Comparison of ENCODE assay signal across 28 cellular contexts in genomic region chr11:94558932-94559331, GRCh38. TPM values are rescaled to one million over a fixed set of nuclear protein-coding genes. Genes with fewer than 3 reads are reported as not detected.
"Had no signal": no experiment of that assay in that cellular context is flagged by ENCODE, and none has a peak within 500 bp of the region (broad histone marks: within the 10 kb centered on the region; RNA-seq: fewer than 3 reads in every experiment).

No MANE protein-coding gene starts in this region.

- H3K9me3 Mint-ChIP-seq: nephron; stimulated activated memory B cell treated with anti-CD40 and anti-IgM and Interleukin-4, amounts not matched to agents 10 μg/mL and 1 μg/mL and 100 μg/mL, for 72 hours; stimulated activated naive CD8-positive, alpha-beta T cell treated with anti-CD3 and anti-CD28 coated beads, Interleukin-15, amount 100 ng/mL, for 72 hours had no signal

- H3K36me3 ChIP-seq: heart left ventricle, right lobe of liver, tibial nerve, upper lobe of right lung, vagina had no signal

- H3K36me3 Mint-ChIP-seq: stimulated activated memory B cell treated with anti-CD40 and anti-IgM and Interleukin-4, amounts not matched to agents 10 μg/mL and 1 μg/mL and 100 μg/mL, for 72 hours had no signal

- H3K4me1 ChIP-seq: psoas muscle, right lobe of liver, testis, upper lobe of right lung had no signal

- DNase-seq: effector memory CD4-positive, alpha-beta T cell; heart left ventricle; hippocampal formation; left colon; left ventricle myocardium superior; mesenchymal stem cell; midbrain; psoas muscle; retina; right lobe of liver; stimulated activated CD4-positive, alpha-beta T cell treated with anti-CD3 and anti-CD28 coated beads, Interleukin-15, amount 100 ng/mL, for 24 hours; stimulated activated CD4-positive, alpha-beta T cell treated with anti-CD3 and anti-CD28 coated beads, Interleukin-1b, Interleukin-23, amount 100 ng/mL, for 48 hours; stimulated activated CD4-positive, alpha-beta T cell treated with anti-CD3 and anti-CD28 coated beads, Interleukin-4, amount 100 ng/mL, for 24 hours; stimulated activated naive CD8-positive, alpha-beta T cell treated with anti-CD3 and anti-CD28 coated beads, Interleukin-15, amount 100 ng/mL, for 72 hours; testis; upper lobe of right lung had no signal

- H3K27me3 ChIP-seq: heart left ventricle, right lobe of liver, testis, tibial nerve, upper lobe of right lung, vagina had no signal

- H3K4me1 Mint-ChIP-seq: stimulated activated memory B cell treated with anti-CD40 and anti-IgM and Interleukin-4, amounts not matched to agents 10 μg/mL and 1 μg/mL and 100 μg/mL, for 72 hours; stimulated activated naive CD8-positive, alpha-beta T cell treated with anti-CD3 and anti-CD28 coated beads, Interleukin-15, amount 100 ng/mL, for 72 hours had no signal

- H3K4me3 ChIP-seq: heart left ventricle, lung, psoas muscle, right lobe of liver, testis, tibial nerve, upper lobe of right lung, vagina had no signal

- H3K27ac ChIP-seq: psoas muscle, right lobe of liver, testis, upper lobe of right lung, vagina had no signal

- H3K4me3 Mint-ChIP-seq: nephron; stimulated activated memory B cell treated with anti-CD40 and anti-IgM and Interleukin-4, amounts not matched to agents 10 μg/mL and 1 μg/mL and 100 μg/mL, for 72 hours; stimulated activated naive CD8-positive, alpha-beta T cell treated with anti-CD3 and anti-CD28 coated beads, Interleukin-15, amount 100 ng/mL, for 72 hours had no signal

- H3K27ac Mint-ChIP-seq: nephron; stimulated activated memory B cell treated with anti-CD40 and anti-IgM and Interleukin-4, amounts not matched to agents 10 μg/mL and 1 μg/mL and 100 μg/mL, for 72 hours had no signal

- H3K27me3 Mint-ChIP-seq: stimulated activated memory B cell treated with anti-CD40 and anti-IgM and Interleukin-4, amounts not matched to agents 10 μg/mL and 1 μg/mL and 100 μg/mL, for 72 hours; stimulated activated naive CD8-positive, alpha-beta T cell treated with anti-CD3 and anti-CD28 coated beads, Interleukin-15, amount 100 ng/mL, for 72 hours had no signal

- H3K9me3 ChIP-seq: heart left ventricle, psoas muscle, right lobe of liver, testis, tibial nerve, upper lobe of right lung, vagina had no signal

RNA-seq across cellular contexts. Expression of gene C11orf97, which starts 46.7 kb away (rescaled TPM):
- total RNA-seq: esophagus mucosa, fibroblast of lung, frontal cortex, glomerular endothelial cell, heart left ventricle, kidney epithelial cell, left colon, left ventricle myocardium superior, omental fat pad, psoas muscle, subcutaneous adipose tissue, tibial nerve, upper lobe of right lung, vagina had no signal
